11 cellular contexts compared by ENCODE assay signal in the genomic region with DNA sequence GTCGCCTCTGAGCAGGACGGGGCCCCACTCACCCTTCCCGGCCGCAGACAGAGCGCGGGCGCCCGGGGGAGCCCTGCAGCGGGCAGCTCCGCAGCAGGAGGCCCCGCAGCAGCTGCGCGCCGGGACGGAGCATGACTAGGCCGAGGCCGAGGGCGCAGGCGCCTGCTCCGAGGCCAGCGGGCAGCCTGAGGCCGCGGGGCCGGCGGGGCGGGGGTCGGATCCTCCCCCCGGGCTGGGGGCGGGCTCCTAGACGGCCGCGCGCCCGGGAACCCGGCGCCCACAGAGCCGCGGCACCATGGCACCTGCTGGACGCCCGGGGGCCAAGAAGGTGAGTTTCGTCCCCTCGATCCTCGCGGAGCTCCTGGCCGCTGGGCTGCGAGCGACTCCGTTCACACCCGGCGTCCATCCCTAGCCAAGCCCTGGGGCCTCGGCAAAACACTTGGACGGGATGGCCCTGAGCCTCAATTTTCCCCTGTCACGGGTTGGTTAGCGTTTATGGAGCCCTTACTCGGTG. TPM values are rescaled to one million over a fixed set of nuclear protein-coding genes. Genes with fewer than 3 reads are reported as not detected.
A peak's percentile ranks its signal among the peaks of the same experiment; 100 is the strongest.
DNase-seq lines count a peak whose midpoint lies in the region; ATAC-seq and TF ChIP-seq lines count a peak whose summit lies in the region.
"Had no signal": no experiment of that assay in that cellular context is flagged by ENCODE, and none has a peak within 500 bp of the region (broad histone marks: within the 10 kb centered on the region; RNA-seq: fewer than 3 reads in every experiment).

BHMT2 (plus strand) TSS at position 280 of the 514 bp plus-strand sequence; CDS start at position 296, 16 bp downstream.
DMGDH (minus strand) TSS at position 187 of the 514 bp plus-strand sequence; CDS start at position 133, 54 bp downstream.

- no peaks in the 10 kb centered on the region for H3K27me3 ChIP-seq in GM23248 (replicated peaks; ENCODE audit: insufficient read depth)
- peaks cover 0 to 7% (median 4%) of the 10 kb centered on the region in 3 donors for H3K27me3 ChIP-seq in skeletal muscle tissue (ENCODE audit: control insufficient read depth in 3 of 3, insufficient read depth in 3 of 3, low read length in 3 of 3)
- H3K27me3 ChIP-seq: cardiac muscle cell had no signal

- in situ Hi-C loops in GM23248 (cut with MboI): no loop called here

- H3K4me1 Mint-ChIP-seq in type B pancreatic cell (ENCODE audit: unreplicated experiment): no peaks in the 10 kb centered on the region

- H3K27ac Mint-ChIP-seq in type B pancreatic cell: no peak within 1 kb of the TSS

- H3K36me3 ChIP-seq in GM23248 (ENCODE audit: low read depth): no peaks in the 10 kb centered on the region
- H3K36me3 ChIP-seq in skeletal muscle tissue (ENCODE audit: control insufficient read depth in 3 of 3, insufficient read depth in 3 of 3, low read length in 3 of 3): no peaks in the 10 kb centered on the region
- H3K36me3 ChIP-seq: cardiac muscle cell had no signal

- peaks cover 3% of the 10 kb centered on the region for H3K27me3 Mint-ChIP-seq in type B pancreatic cell

- H3K9me2 ChIP-seq in GM23248 (ENCODE audit: insufficient read depth): no peaks in the 10 kb centered on the region

- 3% methylated on average over 23 to 46 of the region's 55 CpGs for WGBS in GM23248 (ENCODE audit: low coverage in 1 of 2, low lambda C conversion rate in 2 of 2, missing lambda C conversion rate in 2 of 2), 2 experiments

- no peaks in the 10 kb centered on the region for H3K36me3 Mint-ChIP-seq in type B pancreatic cell

- no peaks in the 10 kb centered on the region for H3K4me1 ChIP-seq in GM23248 (ENCODE audit: insufficient read depth)
- H3K4me1 ChIP-seq in skeletal muscle tissue (ENCODE audit: control insufficient read depth in 3 of 3, insufficient read depth in 3 of 3, low read length in 3 of 3): peaks cover 0 to 7% (median 7%) of the 10 kb centered on the region in 3 donors

- peak within 1 kb of the TSS; percentile 49 for H3K4me2 ChIP-seq in GM23248 (ENCODE audit: unreplicated experiment)

- peak; percentile 87 for DNase-seq in GM23248
- peak; percentile 67 for DNase-seq in astrocyte of the hippocampus (ENCODE audit: low read depth, low spot score)
- DNase-seq in iPS-NIHi11 (ENCODE audit: low spot score): peak; percentile 21
- DNase-seq in SIG-M5 treated with dmso at 0.1 percent for 504 hours (lab: John Stamatoyannopoulos, UW; ENCODE audit: unreplicated experiment): no peak
- no peak for DNase-seq in type B pancreatic cell (ENCODE audit: extremely low spot score, unreplicated experiment)
- DNase-seq: NCI-H1105 treated with DMSO at 0.1 percent for 48 hours had no signal

- no peak within 1 kb of the TSS for H3K4me3 Mint-ChIP-seq in type B pancreatic cell

- H3K9me3 Mint-ChIP-seq in type B pancreatic cell: peaks cover 5% of the 10 kb centered on the region

- H3K9me3 ChIP-seq in GM23248 (ENCODE audit: low read depth): no peaks in the 10 kb centered on the region
- H3K9me3 ChIP-seq in skeletal muscle tissue (ENCODE audit: control insufficient read depth in 3 of 3, low read length in 3 of 3): peaks cover 0 to 5% (median 0%) of the 10 kb centered on the region in 3 donors

- no peaks in the 10 kb centered on the region for H3K79me2 ChIP-seq in GM23248 (ENCODE audit: insufficient read depth)

- no peak for ATAC-seq in HG02885 (IDR thresholded peaks at IDR 0.05; ENCODE audit: poor library complexity, unreplicated experiment)
- no peak for ATAC-seq in GM21367 (IDR thresholded peaks at IDR 0.05; ENCODE audit: unreplicated experiment)

- TF ChIP-seq CTCF in type B pancreatic cell (conservative IDR thresholded peaks at IDR 0.05): no peak

- H4K20me1 ChIP-seq in GM23248 (ENCODE audit: insufficient read depth): no peaks in the 10 kb centered on the region

- H3K27ac ChIP-seq in GM23248 (peak within 1 kb of the TSS; percentile 29), skeletal muscle tissue (ENCODE audit: low read depth, low read length) (peak within 1 kb of the TSS; percentile 54)
- H3K27ac ChIP-seq: cardiac muscle cell had no signal

- peaks cover 12% of the 10 kb centered on the region; the same call in 1 of the 2 replicates for H3F3A ChIP-seq in GM23248 (ENCODE audit: insufficient read depth)

- peak within 1 kb of the TSS; percentile 92 for H2AFZ ChIP-seq in GM23248

- H3K9ac ChIP-seq in GM23248: peak within 1 kb of the TSS; percentile 68
- H3K9ac ChIP-seq in skeletal muscle tissue (ENCODE audit: low read depth in 1 of 3, low read length in 3 of 3): peak within 1 kb of the TSS; percentile 42 to 70 (median 69)

- peak within 1 kb of the TSS; percentile 63 for H3K4me3 ChIP-seq in GM23248
- peak within 1 kb of the TSS; percentile 68 to 79 (median 76) for H3K4me3 ChIP-seq in skeletal muscle tissue (ENCODE audit: low read length in 3 of 3)
- H3K4me3 ChIP-seq: cardiac muscle cell had no signal

RNA-seq across cellular contexts. Expression of gene BHMT2, which starts in this region (rescaled TPM):
- 4.4 and 15.9 TPM in 2 replicates for total RNA-seq in GM23248 (2014; rRNA removed; shearing (Covaris generic))
- polyA plus RNA-seq in GM23248 (2016; fragmentation: Nextera tagmentation; extraction: Ambion mirVana): 6.2 and 7.0 TPM in 2 replicates
- total RNA-seq in skeletal muscle tissue: 1.0 TPM
- total RNA-seq in type B pancreatic cell (ENCODE audit: low replicate concordance): 0.45 TPM in 1 of 2 replicates, not detected in the other
- total RNA-seq: cardiac muscle cell had no signal
- polyA plus RNA-seq: cardiac muscle cell, neural cell had no signal

RNA-seq across cellular contexts. Expression of gene DMGDH, which starts in this region (rescaled TPM):
- total RNA-seq in GM23248 (2014; rRNA removed; shearing (Covaris generic)): 0.38 and 1.6 TPM in 2 replicates
- 1.5 and 2.8 TPM in 2 replicates for polyA plus RNA-seq in GM23248 (2016; fragmentation: Nextera tagmentation; extraction: Ambion mirVana)
- total RNA-seq in skeletal muscle tissue (3.1 TPM), type B pancreatic cell (ENCODE audit: low replicate concordance) (0.48 and 0.74 TPM in 2 replicates)
- polyA plus RNA-seq: cardiac muscle cell had no signal

Comparison
In these comparisons a context has a peak if more than half of its experiments do, and no peak if none do; other contexts are left out.
1. DNase-seq: peak in GM23248 (single experiment), astrocyte of the hippocampus (single experiment) and iPS-NIHi11 (single experiment); none in SIG-M5 treated with dmso at 0.1 percent for 504 hours (single experiment) and type B pancreatic cell (single experiment).